In the genomic region with DNA sequence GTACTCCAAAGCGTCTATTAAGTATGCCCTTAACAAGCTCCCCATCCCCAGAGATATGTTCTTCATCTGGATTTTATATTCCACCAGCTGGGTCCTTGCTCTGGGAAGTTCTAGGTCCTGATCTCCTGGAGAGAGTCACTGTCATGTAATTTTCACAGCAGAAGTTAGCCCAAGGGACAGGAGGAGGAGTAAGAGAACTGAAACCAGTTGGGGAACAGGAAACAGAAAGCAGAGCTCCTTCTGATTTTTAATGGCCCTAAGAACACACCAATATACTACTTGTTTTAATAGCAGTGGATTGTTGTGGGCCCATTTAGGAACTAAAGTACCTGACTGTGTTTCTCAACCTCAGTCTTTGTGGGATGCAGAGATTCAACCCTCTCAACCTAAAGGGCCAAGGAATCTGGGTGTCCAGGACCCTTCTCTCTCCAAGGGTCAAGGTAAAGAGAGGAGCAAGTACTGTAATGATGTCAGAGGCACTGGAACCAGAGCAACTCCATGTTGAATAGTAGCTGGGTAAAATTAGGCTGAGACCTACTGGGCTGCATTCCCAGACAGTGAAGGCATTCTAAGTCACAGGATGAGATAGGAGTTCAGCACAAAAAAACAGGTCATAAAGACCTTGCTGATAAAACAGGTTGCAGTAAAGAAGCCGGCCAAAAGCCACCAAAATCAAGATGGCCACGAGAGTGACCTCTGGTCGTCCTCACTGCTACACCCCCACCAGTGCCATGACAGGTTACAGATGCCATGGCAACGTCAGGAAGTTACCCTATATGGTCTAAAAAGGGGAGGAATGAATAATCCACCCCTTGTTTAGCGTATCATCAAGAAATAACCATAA, we compare ENCODE assay signal across 1 cellular context.
TF ChIP-seq lines count a peak whose summit lies in the region.

No MANE protein-coding gene starts in this region.

TF ChIP-seq in K562, 482 proteins besides CTCF, POLR2A, EP300 and RAD21 (continued from another document):
- TF ChIP-seq, protein P1, sequence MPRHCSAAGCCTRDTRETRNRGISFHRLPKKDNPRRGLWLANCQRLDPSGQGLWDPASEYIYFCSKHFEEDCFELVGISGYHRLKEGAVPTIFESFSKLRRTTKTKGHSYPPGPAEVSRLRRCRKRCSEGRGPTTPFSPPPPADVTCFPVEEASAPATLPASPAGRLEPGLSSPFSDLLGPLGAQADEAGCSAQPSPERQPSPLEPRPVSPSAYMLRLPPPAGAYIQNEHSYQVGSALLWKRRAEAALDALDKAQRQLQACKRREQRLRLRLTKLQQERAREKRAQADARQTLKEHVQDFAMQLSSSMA (CRISPR knock-in tag; IDR thresholded peaks at IDR 0.05), result 0 out of 2 replicates have a peak, but pooled peaks have one; percentile 32
- no peak for TF ChIP-seq TOE1 (IDR thresholded peaks at IDR 0.05; ENCODE audit: borderline replicate concordance)
- no peak for TF ChIP-seq TOE1 (CRISPR knock-in tag; IDR thresholded peaks at IDR 0.05; ENCODE audit: borderline replicate concordance, low read depth)
- no peak for TF ChIP-seq ZNF551 (CRISPR knock-in tag; IDR thresholded peaks at IDR 0.05)
- peak; percentile 98 for TF ChIP-seq ZNF165 (CRISPR knock-in tag; IDR thresholded peaks at IDR 0.05; ENCODE audit: borderline replicate concordance)
